In the genomic region with DNA sequence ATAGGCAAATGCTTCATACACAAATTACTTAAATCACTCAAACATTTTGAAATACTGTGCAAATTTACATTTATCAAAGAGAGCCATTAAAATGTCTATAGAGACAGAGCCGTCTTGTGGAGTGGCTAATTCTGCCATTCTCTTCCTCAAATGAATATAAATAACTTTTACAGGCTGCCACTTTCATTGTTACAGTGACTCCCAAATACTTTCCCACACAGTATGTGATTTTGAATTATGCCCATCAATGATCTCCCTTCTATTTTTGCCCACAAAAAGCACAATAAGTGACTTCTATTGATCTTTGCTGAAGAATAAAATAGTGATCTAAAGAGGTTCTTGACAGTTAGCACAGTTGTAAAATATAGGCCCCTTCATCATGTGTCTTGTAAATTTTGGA, we compare ENCODE assay signal across 29 cellular contexts.
"Had no signal": no experiment of that assay in that cellular context is flagged by ENCODE, and none has a peak within 500 bp of the region (broad histone marks: within the 10 kb centered on the region; RNA-seq: fewer than 3 reads in every experiment).

No MANE protein-coding gene starts in this region.

- H3K27me3 Mint-ChIP-seq: activated CD4-positive, alpha-beta T cell treated with anti-CD3 and anti-CD28 coated beads, Interleukin-2, amount 10 ng/mL, durations not matched to agents 24 days and 14 days; activated T-cell treated with anti-CD3 and anti-CD28 coated beads, Interleukin-2, amount 50 U/mL, for 24 hours had no signal

- H3K27ac Mint-ChIP-seq: activated CD4-positive, alpha-beta T cell treated with anti-CD3 and anti-CD28 coated beads, Interleukin-2, amount 10 ng/mL, durations not matched to agents 24 days and 14 days; activated CD8-positive, alpha-beta T cell treated with anti-CD3 and anti-CD28 coated beads, Interleukin-2, amount 10 ng/mL, durations not matched to agents 7 days and 5 days; activated naive CD4-positive, alpha-beta T cell treated with anti-CD3 and anti-CD28 coated beads for 36 hours; activated naive CD4-positive, alpha-beta T cell treated with anti-CD3 and anti-CD28 coated beads, Interleukin-2, amount 50 U/mL, for 72 hours; activated T-cell treated with anti-CD3 and anti-CD28 coated beads, Interleukin-2, amount 50 U/mL, for 24 hours; activated T-helper 1 cell treated with anti-CD3 and anti-CD28 coated beads, Interleukin-12 subunit alpha, Interleukin-12 subunit beta, Interleukin-2, Interleukin-4 antibody, amounts not matched to agents 30 ng/mL and 10 ng/mL and 1 ng/mL, durations not matched to agents 14 hours and 24 hours and 36 hours had no signal

- H3K36me3 ChIP-seq: adrenal gland, breast epithelium, SJSA1 had no signal

- ATAC-seq: activated CD8-positive, alpha-beta T cell treated with anti-CD3 and anti-CD28 coated beads, Interleukin-2, amount 10 ng/mL, durations not matched to agents 7 days and 5 days; activated naive CD4-positive, alpha-beta T cell treated with anti-CD3 and anti-CD28 coated beads, Interleukin-2, amount 50 U/mL, for 72 hours; body of pancreas; Panc1; SK-N-SH treated with all-trans-retinoic acid at 6 μM for 48 hours had no signal

- H3K9me3 Mint-ChIP-seq: activated naive CD4-positive, alpha-beta T cell treated with anti-CD3 and anti-CD28 coated beads for 36 hours; activated T-cell treated with anti-CD3 and anti-CD28 coated beads, Interleukin-2, amount 50 U/mL, for 24 hours had no signal

- H3K27me3 ChIP-seq: adrenal gland, body of pancreas, breast epithelium, SJSA1 had no signal

- H3K36me3 Mint-ChIP-seq: activated naive CD4-positive, alpha-beta T cell treated with anti-CD3 and anti-CD28 coated beads, Interleukin-2, amount 50 U/mL, for 72 hours had no signal

- H3K4me1 ChIP-seq: adrenal gland, body of pancreas, breast epithelium, SJSA1 had no signal

- H3K4me1 Mint-ChIP-seq: activated CD4-positive, alpha-beta T cell treated with anti-CD3 and anti-CD28 coated beads, Interleukin-2, amount 10 ng/mL, durations not matched to agents 24 days and 14 days had no signal

- H3K4me3 ChIP-seq: adrenal gland, body of pancreas, breast epithelium, coronary artery, SJSA1 had no signal

- DNase-seq: activated CD4-positive, alpha-beta T cell treated with anti-CD3 and anti-CD28 coated beads, Interleukin-2, amount 10 ng/mL, durations not matched to agents 24 days and 14 days; activated CD4-positive, alpha-beta T cell treated with anti-CD3 and anti-CD28 coated beads, Interleukin-2, amount 50 U/mL, for 4 hours; activated CD8-positive, alpha-beta T cell treated with anti-CD3 and anti-CD28 coated beads, Interleukin-2, amount 10 ng/mL, durations not matched to agents 7 days and 5 days; activated gamma-delta T cell treated with Interleukin-2 at 50 U/mL for 16 hours; activated naive CD4-positive, alpha-beta T cell treated with anti-CD3 and anti-CD28 coated beads for 36 hours; activated T-cell treated with anti-CD3 and anti-CD28 coated beads, Interleukin-2, amount 50 U/mL, for 24 hours; adrenal gland; body of pancreas; Karpas-422; NCI-H1105; NCI-H1417 treated with DMSO at 0.1 percent for 48 hours; NCI-H187 treated with DMSO at 0.1 percent for 48 hours; NCI-H2081 treated with DMSO at 0.1 percent for 48 hours; NCI-H2171; NCI-H510A; NCI-H526; RPMI8226; SHP77 treated with DMSO at 0.1 percent for 48 hours; SW 1271; T-helper 1 cell; T-helper 2 cell; T1000 had no signal

- H3K4me3 Mint-ChIP-seq: activated CD4-positive, alpha-beta T cell treated with anti-CD3 and anti-CD28 coated beads, Interleukin-2, amount 10 ng/mL, durations not matched to agents 24 days and 14 days; activated CD8-positive, alpha-beta T cell treated with anti-CD3 and anti-CD28 coated beads, Interleukin-2, amount 10 ng/mL, durations not matched to agents 7 days and 5 days; activated naive CD4-positive, alpha-beta T cell treated with anti-CD3 and anti-CD28 coated beads for 36 hours; activated T-cell treated with anti-CD3 and anti-CD28 coated beads, Interleukin-2, amount 50 U/mL, for 24 hours; activated T-helper 1 cell treated with anti-CD3 and anti-CD28 coated beads, Interleukin-12 subunit alpha, Interleukin-12 subunit beta, Interleukin-2, Interleukin-4 antibody, amounts not matched to agents 30 ng/mL and 10 ng/mL and 1 ng/mL, durations not matched to agents 14 hours and 24 hours and 36 hours had no signal

- H3K27ac ChIP-seq: adrenal gland, body of pancreas, breast epithelium, coronary artery, SJSA1 had no signal

- H3K9me3 ChIP-seq: adrenal gland, body of pancreas, breast epithelium, SJSA1 had no signal
